Comparison of ENCODE assay signal across 2 cellular contexts in the genomic region with DNA sequence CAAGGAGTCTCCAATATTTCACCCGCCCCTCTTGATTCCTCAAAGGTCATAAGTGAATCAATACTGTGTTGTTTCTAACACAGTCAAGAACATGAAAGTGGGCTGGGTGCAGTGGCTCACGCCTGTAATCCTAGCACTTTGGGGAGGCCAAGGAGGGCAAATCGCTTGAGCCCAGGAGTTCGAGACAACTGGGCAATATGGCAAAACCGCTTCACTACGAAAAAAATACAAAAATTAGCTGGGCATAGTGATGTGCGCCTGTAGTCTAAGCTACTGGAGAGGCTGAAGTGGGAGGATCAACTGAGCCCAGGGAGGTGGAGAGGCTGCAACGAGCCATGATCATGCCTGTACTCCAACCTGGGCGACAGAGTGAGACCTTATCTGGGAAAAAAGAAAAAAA.
TF ChIP-seq lines count a peak whose summit lies in the region.

No MANE protein-coding gene starts in this region.

TF ChIP-seq in liver, 16 proteins besides CTCF, POLR2A, EP300 and RAD21 (continued from another document):
- TF ChIP-seq TAF1 (conservative IDR thresholded peaks at IDR 0.05) (no peak), FOXA1 (IDR thresholded peaks at IDR 0.05) (no peak), FOXA2 (IDR thresholded peaks at IDR 0.05) (no peak), HNF4G (IDR thresholded peaks at IDR 0.05) (no peak), JUND (IDR thresholded peaks at IDR 0.05) (no peak), EGR1 (IDR thresholded peaks at IDR 0.05; ENCODE audit: low read depth in 2 of 2) (no peak)
- TF ChIP-seq, protein P1, sequence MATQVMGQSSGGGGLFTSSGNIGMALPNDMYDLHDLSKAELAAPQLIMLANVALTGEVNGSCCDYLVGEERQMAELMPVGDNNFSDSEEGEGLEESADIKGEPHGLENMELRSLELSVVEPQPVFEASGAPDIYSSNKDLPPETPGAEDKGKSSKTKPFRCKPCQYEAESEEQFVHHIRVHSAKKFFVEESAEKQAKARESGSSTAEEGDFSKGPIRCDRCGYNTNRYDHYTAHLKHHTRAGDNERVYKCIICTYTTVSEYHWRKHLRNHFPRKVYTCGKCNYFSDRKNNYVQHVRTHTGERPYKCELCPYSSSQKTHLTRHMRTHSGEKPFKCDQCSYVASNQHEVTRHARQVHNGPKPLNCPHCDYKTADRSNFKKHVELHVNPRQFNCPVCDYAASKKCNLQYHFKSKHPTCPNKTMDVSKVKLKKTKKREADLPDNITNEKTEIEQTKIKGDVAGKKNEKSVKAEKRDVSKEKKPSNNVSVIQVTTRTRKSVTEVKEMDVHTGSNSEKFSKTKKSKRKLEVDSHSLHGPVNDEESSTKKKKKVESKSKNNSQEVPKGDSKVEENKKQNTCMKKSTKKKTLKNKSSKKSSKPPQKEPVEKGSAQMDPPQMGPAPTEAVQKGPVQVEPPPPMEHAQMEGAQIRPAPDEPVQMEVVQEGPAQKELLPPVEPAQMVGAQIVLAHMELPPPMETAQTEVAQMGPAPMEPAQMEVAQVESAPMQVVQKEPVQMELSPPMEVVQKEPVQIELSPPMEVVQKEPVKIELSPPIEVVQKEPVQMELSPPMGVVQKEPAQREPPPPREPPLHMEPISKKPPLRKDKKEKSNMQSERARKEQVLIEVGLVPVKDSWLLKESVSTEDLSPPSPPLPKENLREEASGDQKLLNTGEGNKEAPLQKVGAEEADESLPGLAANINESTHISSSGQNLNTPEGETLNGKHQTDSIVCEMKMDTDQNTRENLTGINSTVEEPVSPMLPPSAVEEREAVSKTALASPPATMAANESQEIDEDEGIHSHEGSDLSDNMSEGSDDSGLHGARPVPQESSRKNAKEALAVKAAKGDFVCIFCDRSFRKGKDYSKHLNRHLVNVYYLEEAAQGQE (IDR thresholded peaks at IDR 0.05): no peak
- TF ChIP-seq, protein P2, sequence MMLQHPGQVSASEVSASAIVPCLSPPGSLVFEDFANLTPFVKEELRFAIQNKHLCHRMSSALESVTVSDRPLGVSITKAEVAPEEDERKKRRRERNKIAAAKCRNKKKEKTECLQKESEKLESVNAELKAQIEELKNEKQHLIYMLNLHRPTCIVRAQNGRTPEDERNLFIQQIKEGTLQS (IDR thresholded peaks at IDR 0.05): no peak

TF ChIP-seq in HepG2, 621 proteins besides CTCF, POLR2A, EP300 and RAD21 (continued from another document):
- TF ChIP-seq ZNF350 (CRISPR knock-in tag; IDR thresholded peaks at IDR 0.05; ENCODE audit: borderline replicate concordance, low read depth) (no peak), KLF6 (CRISPR knock-in tag; IDR thresholded peaks at IDR 0.05) (no peak), ZNF431 (CRISPR knock-in tag; IDR thresholded peaks at IDR 0.05; ENCODE audit: borderline replicate concordance, low read depth) (no peak), ZZZ3 (CRISPR knock-in tag; IDR thresholded peaks at IDR 0.05; ENCODE audit: borderline replicate concordance) (no peak), GTF2F1 (IDR thresholded peaks at IDR 0.05; ENCODE audit: low read length) (no peak), JUNB (CRISPR knock-in tag; IDR thresholded peaks at IDR 0.05; ENCODE audit: borderline replicate concordance) (no peak), MTF2 (CRISPR knock-in tag; IDR thresholded peaks at IDR 0.05; ENCODE audit: borderline replicate concordance) (no peak), ZNF678 (CRISPR knock-in tag; IDR thresholded peaks at IDR 0.05) (no peak), YEATS4 (CRISPR knock-in tag; IDR thresholded peaks at IDR 0.05; ENCODE audit: borderline replicate concordance) (no peak), CEBPB (IDR thresholded peaks at IDR 0.05; ENCODE audit: borderline replicate concordance, low read depth, low read length) (no peak), ZNF24 (IDR thresholded peaks at IDR 0.05) (no peak), IRF2 (CRISPR knock-in tag; IDR thresholded peaks at IDR 0.05) (no peak)
- TF ChIP-seq, protein P3, sequence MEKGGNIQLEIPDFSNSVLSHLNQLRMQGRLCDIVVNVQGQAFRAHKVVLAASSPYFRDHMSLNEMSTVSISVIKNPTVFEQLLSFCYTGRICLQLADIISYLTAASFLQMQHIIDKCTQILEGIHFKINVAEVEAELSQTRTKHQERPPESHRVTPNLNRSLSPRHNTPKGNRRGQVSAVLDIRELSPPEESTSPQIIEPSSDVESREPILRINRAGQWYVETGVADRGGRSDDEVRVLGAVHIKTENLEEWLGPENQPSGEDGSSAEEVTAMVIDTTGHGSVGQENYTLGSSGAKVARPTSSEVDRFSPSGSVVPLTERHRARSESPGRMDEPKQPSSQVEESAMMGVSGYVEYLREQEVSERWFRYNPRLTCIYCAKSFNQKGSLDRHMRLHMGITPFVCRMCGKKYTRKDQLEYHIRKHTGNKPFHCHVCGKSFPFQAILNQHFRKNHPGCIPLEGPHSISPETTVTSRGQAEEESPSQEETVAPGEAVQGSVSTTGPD (CRISPR knock-in tag; IDR thresholded peaks at IDR 0.05): no peak
- TF ChIP-seq, protein P4, sequence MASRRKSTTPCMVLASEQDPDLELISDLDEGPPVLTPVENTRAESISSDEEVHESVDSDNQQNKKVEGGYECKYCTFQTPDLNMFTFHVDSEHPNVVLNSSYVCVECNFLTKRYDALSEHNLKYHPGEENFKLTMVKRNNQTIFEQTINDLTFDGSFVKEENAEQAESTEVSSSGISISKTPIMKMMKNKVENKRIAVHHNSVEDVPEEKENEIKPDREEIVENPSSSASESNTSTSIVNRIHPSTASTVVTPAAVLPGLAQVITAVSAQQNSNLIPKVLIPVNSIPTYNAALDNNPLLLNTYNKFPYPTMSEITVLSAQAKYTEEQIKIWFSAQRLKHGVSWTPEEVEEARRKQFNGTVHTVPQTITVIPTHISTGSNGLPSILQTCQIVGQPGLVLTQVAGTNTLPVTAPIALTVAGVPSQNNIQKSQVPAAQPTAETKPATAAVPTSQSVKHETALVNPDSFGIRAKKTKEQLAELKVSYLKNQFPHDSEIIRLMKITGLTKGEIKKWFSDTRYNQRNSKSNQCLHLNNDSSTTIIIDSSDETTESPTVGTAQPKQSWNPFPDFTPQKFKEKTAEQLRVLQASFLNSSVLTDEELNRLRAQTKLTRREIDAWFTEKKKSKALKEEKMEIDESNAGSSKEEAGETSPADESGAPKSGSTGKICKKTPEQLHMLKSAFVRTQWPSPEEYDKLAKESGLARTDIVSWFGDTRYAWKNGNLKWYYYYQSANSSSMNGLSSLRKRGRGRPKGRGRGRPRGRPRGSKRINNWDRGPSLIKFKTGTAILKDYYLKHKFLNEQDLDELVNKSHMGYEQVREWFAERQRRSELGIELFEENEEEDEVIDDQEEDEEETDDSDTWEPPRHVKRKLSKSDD (CRISPR knock-in tag; IDR thresholded peaks at IDR 0.05; ENCODE audit: low read depth): no peak
- TF ChIP-seq, protein P5, sequence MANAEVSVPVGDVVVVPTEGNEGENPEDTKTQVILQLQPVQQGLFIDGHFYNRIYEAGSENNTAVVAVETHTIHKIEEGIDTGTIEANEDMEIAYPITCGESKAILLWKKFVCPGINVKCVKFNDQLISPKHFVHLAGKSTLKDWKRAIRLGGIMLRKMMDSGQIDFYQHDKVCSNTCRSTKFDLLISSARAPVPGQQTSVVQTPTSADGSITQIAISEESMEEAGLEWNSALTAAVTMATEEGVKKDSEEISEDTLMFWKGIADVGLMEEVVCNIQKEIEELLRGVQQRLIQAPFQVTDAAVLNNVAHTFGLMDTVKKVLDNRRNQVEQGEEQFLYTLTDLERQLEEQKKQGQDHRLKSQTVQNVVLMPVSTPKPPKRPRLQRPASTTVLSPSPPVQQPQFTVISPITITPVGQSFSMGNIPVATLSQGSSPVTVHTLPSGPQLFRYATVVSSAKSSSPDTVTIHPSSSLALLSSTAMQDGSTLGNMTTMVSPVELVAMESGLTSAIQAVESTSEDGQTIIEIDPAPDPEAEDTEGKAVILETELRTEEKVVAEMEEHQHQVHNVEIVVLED (CRISPR knock-in tag; IDR thresholded peaks at IDR 0.05; ENCODE audit: borderline replicate concordance): no peak
- TF ChIP-seq, protein P6, sequence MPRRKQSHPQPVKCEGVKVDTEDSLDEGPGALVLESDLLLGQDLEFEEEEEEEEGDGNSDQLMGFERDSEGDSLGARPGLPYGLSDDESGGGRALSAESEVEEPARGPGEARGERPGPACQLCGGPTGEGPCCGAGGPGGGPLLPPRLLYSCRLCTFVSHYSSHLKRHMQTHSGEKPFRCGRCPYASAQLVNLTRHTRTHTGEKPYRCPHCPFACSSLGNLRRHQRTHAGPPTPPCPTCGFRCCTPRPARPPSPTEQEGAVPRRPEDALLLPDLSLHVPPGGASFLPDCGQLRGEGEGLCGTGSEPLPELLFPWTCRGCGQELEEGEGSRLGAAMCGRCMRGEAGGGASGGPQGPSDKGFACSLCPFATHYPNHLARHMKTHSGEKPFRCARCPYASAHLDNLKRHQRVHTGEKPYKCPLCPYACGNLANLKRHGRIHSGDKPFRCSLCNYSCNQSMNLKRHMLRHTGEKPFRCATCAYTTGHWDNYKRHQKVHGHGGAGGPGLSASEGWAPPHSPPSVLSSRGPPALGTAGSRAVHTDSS (CRISPR knock-in tag; conservative IDR thresholded peaks at IDR 0.05): no peak
- TF ChIP-seq, protein P7, sequence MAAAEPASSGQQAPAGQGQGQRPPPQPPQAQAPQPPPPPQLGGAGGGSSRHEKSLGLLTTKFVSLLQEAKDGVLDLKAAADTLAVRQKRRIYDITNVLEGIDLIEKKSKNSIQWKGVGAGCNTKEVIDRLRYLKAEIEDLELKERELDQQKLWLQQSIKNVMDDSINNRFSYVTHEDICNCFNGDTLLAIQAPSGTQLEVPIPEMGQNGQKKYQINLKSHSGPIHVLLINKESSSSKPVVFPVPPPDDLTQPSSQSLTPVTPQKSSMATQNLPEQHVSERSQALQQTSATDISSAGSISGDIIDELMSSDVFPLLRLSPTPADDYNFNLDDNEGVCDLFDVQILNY (CRISPR knock-in tag; conservative IDR thresholded peaks at IDR 0.05): no peak
- TF ChIP-seq, protein P8, sequence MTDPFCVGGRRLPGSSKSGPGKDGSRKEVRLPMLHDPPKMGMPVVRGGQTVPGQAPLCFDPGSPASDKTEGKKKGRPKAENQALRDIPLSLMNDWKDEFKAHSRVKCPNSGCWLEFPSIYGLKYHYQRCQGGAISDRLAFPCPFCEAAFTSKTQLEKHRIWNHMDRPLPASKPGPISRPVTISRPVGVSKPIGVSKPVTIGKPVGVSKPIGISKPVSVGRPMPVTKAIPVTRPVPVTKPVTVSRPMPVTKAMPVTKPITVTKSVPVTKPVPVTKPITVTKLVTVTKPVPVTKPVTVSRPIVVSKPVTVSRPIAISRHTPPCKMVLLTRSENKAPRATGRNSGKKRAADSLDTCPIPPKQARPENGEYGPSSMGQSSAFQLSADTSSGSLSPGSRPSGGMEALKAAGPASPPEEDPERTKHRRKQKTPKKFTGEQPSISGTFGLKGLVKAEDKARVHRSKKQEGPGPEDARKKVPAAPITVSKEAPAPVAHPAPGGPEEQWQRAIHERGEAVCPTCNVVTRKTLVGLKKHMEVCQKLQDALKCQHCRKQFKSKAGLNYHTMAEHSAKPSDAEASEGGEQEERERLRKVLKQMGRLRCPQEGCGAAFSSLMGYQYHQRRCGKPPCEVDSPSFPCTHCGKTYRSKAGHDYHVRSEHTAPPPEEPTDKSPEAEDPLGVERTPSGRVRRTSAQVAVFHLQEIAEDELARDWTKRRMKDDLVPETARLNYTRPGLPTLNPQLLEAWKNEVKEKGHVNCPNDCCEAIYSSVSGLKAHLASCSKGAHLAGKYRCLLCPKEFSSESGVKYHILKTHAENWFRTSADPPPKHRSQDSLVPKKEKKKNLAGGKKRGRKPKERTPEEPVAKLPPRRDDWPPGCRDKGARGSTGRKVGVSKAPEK (CRISPR knock-in tag; IDR thresholded peaks at IDR 0.05; ENCODE audit: borderline replicate concordance): no peak
TF ChIP-seq in HepG2: peak in this region for 0.
